In genomic region chrX:153871946-153872878, GRCh38 we compare ENCODE assay signal across 22 cellular contexts. TPM values are rescaled to one million over a fixed set of nuclear protein-coding genes. Genes with fewer than 3 reads are reported as not detected.
DNase-seq lines count a peak whose midpoint lies in the region; ATAC-seq, FAIRE-seq and TF ChIP-seq lines count a peak whose summit lies in the region.
"Had no signal": no experiment of that assay in that cellular context is flagged by ENCODE, and none has a peak within 500 bp of the region (broad histone marks: within the 10 kb centered on the region; RNA-seq: fewer than 3 reads in every experiment).

No MANE protein-coding gene starts in this region.

- H3K36me3 ChIP-seq in SK-N-SH (replicated peaks in 1 of 2; ENCODE audit: control insufficient read depth in 1 of 2, insufficient read depth in 2 of 2, low read length in 1 of 2) = no peaks in the 10 kb centered on the region
- no peaks in the 10 kb centered on the region for H3K36me3 ChIP-seq in SJCRH30
- no peaks in the 10 kb centered on the region for H3K36me3 ChIP-seq in kidney (ENCODE audit: control insufficient read depth in 1 of 2, insufficient read depth in 2 of 2, low read length in 2 of 2)
- H3K36me3 ChIP-seq in spleen = no peaks in the 10 kb centered on the region

- intact Hi-C loops in kidney (cut with DNase I) = no loop called here
- intact Hi-C loops in spleen (cut with DNase I; ENCODE audit: low total_unique reads) = no loop called here

- H3K9me2 ChIP-seq in SK-N-SH = no peaks in the 10 kb centered on the region

- FAIRE-seq in kidney (lab: Jason Lieb, UNC) = no peak
- FAIRE-seq: GM12892, H54 had no signal

- no peak for TF ChIP-seq RAD21 in SK-N-SH (IDR thresholded peaks at IDR 0.05; ENCODE audit: low read length)

- ATAC-seq in SK-N-SH treated with all-trans-retinoic acid at 6 μM for 48 hours = no peak
- no peak for ATAC-seq in HG03097 (IDR thresholded peaks at IDR 0.05; ENCODE audit: low FRiP score, unreplicated experiment)
- ATAC-seq in GM19035 (IDR thresholded peaks at IDR 0.05; ENCODE audit: unreplicated experiment) = no peak
- no peak for ATAC-seq in HG02642 (IDR thresholded peaks at IDR 0.05; ENCODE audit: poor library complexity, unreplicated experiment)
- ATAC-seq: CD8-positive, alpha-beta T cell had no signal

- H2AFZ ChIP-seq in SK-N-SH (ENCODE audit: low read depth) = no peak overlapping the region
- H2AFZ ChIP-seq: PC-9 had no signal

- H4K20me1 ChIP-seq in SK-N-SH (ENCODE audit: insufficient read depth) = peaks cover 7% of the 10 kb centered on the region; the same call in 1 of the 2 replicates

- DNase-seq in SK-N-SH = peak; percentile 23
- peak; percentile 69 to 72 for DNase-seq in SJCRH30
- peak; percentile 31 for DNase-seq in kidney
- DNase-seq in spleen = peak; percentile 66
- DNase-seq: Calu3; CD8-positive, alpha-beta T cell; Kasumi-1; MM.1S; NCI-H1092 treated with DMSO at 0.1 percent for 48 hours; NCI-H146; NCI-H2081; NCI-H510A treated with DMSO at 0.1 percent for 48 hours; PC-9; SW 1271 had no signal

- H3K27ac ChIP-seq in SK-N-SH (ENCODE audit: low read depth in 2 of 2, low read length in 1 of 2) (peak overlapping the region in 1 of 2 experiments; percentile 66; a peak in 2 of 4 replicates), SJCRH30 (peak overlapping the region; percentile 60), kidney (ENCODE audit: low read depth in 2 of 2, low read length in 2 of 2) (no peak overlapping the region), spleen (no peak overlapping the region)
- H3K27ac ChIP-seq: BLaER1 treated with 17β-estradiol and CSF1 and Interleukin-3, amounts not matched to agents 10 nM and 100 nM; PC-9 had no signal

- no peak overlapping the region for H3K4me2 ChIP-seq in SK-N-SH
- H3K4me2 ChIP-seq: BLaER1 treated with 17β-estradiol and CSF1 and Interleukin-3, amounts not matched to agents 10 nM and 100 nM; PC-9 had no signal

- H3K9ac ChIP-seq in SK-N-SH (no peak overlapping the region), kidney (ENCODE audit: low read length in 2 of 2) (no peak overlapping the region)
- H3K9ac ChIP-seq: BLaER1 treated with 17β-estradiol and CSF1 and Interleukin-3, amounts not matched to agents 10 nM and 100 nM had no signal

- no peaks in the 10 kb centered on the region for H3K9me3 ChIP-seq in SK-N-SH
- no peaks in the 10 kb centered on the region for H3K9me3 ChIP-seq in SJCRH30 (replicated peaks)
- no peaks in the 10 kb centered on the region for H3K9me3 ChIP-seq in kidney (ENCODE audit: control insufficient read depth in 1 of 2, low read length in 2 of 2)
- no peaks in the 10 kb centered on the region for H3K9me3 ChIP-seq in spleen

- H3K27me3 ChIP-seq in SK-N-SH (ENCODE audit: insufficient read depth) (no peaks in the 10 kb centered on the region), SJCRH30 (no peaks in the 10 kb centered on the region), spleen (replicated peaks in 1 of 7) (peaks cover 0 to 50% (median 14%) of the 10 kb centered on the region in 7 donors)

- WGBS in SK-N-SH (ENCODE audit: low lambda C conversion rate) = 52% methylated on average over 18 of the region's 29 CpGs
- WGBS in spleen, 5 donors = 49 to 88% (median 78%) methylated on average over 4 to 29 of the region's 29 CpGs

- TF ChIP-seq CTCF in SK-N-SH (IDR thresholded peaks at IDR 0.05) (no peak), kidney (IDR thresholded peaks at IDR 0.05; ENCODE audit: borderline replicate concordance, extremely low read depth, insufficient read depth) (no peak), spleen (IDR thresholded peaks at IDR 0.05 in 8 of 11, conservative IDR thresholded peaks at IDR 0.05 in 3 of 11) (no peak)

- CTCF ChIA-PET in SK-N-SH (lab: Yijun Ruan, JAX) = interaction anchor here (0.8 to 1.9 kb wide), 6 partner anchors 20 to 108 kb away, joined by 3 to 6 read pairs (median 5); partner anchors contain the start of gene PLXNB3

- H3K4me1 ChIP-seq in SK-N-SH (ENCODE audit: control insufficient read depth in 1 of 2, insufficient read depth in 2 of 2, low read depth in 1 of 2, low read length in 1 of 2) (peaks cover 0 to 38% of the 10 kb centered on the region in 2 experiments; a peak in 1 of 4 replicates), SJCRH30 (peaks cover 25% of the 10 kb centered on the region), kidney (ENCODE audit: control insufficient read depth in 1 of 2, insufficient read depth in 1 of 2, low read depth in 1 of 2, low read length in 2 of 2) (no peaks in the 10 kb centered on the region), spleen (no peaks in the 10 kb centered on the region)

- no peaks in the 10 kb centered on the region for H3F3A ChIP-seq in SK-N-SH (replicated peaks; ENCODE audit: insufficient read depth)

- no peak for TF ChIP-seq POLR2A in spleen (IDR thresholded peaks at IDR 0.05)

- no peak overlapping the region for H3K4me3 ChIP-seq in SK-N-SH (ENCODE audit: low read depth in 2 of 2, low read length in 1 of 2)
- H3K4me3 ChIP-seq in SJCRH30 = no peak overlapping the region
- H3K4me3 ChIP-seq in kidney (ENCODE audit: low read length in 2 of 2) = no peak overlapping the region
- no peak overlapping the region for H3K4me3 ChIP-seq in spleen
- H3K4me3 ChIP-seq: BLaER1 treated with 17β-estradiol and CSF1 and Interleukin-3, amounts not matched to agents 10 nM and 100 nM; PC-9 had no signal

- H3K79me2 ChIP-seq in SK-N-SH (ENCODE audit: insufficient read depth) = no peaks in the 10 kb centered on the region

- no peak for TF ChIP-seq EP300 in SK-N-SH (IDR thresholded peaks at IDR 0.05; ENCODE audit: borderline replicate concordance in 1 of 2, low read depth in 1 of 2, low read length in 1 of 2)

- POLR2A ChIA-PET in SK-N-SH (lab: Yijun Ruan, JAX) = interaction anchor here (1.1 kb wide), 1 partner anchor 78 kb away, joined by 3 read pairs; the partner anchor contains the start of genes IDH3G and SSR4

TF ChIP-seq in SK-N-SH, 30 proteins besides CTCF, POLR2A, EP300 and RAD21 (continues in another document):
- TF ChIP-seq TCF12 (IDR thresholded peaks at IDR 0.05) = no peak
- no peak for TF ChIP-seq IRF3 (IDR thresholded peaks at IDR 0.05; ENCODE audit: low read depth, low read length)
- no peak for TF ChIP-seq TAF1 (IDR thresholded peaks at IDR 0.05; ENCODE audit: borderline replicate concordance, low read depth, low read length)
- no peak for TF ChIP-seq ELF1 (IDR thresholded peaks at IDR 0.05)

TF ChIP-seq in SK-N-SH treated with all-trans-retinoic acid at 6 μM for 48 hours, 23 proteins besides CTCF, POLR2A, EP300 and RAD21 (continues in another document):
- TF ChIP-seq TOX (CRISPR knock-in tag; IDR thresholded peaks at IDR 0.05; ENCODE audit: borderline replicate concordance) (no peak), RARB (CRISPR knock-in tag; IDR thresholded peaks at IDR 0.05) (no peak), ARNTL (CRISPR knock-in tag; IDR thresholded peaks at IDR 0.05; ENCODE audit: borderline replicate concordance, low read depth) (no peak), CSRNP3 (CRISPR knock-in tag; IDR thresholded peaks at IDR 0.05) (no peak), ZNF8 (CRISPR knock-in tag; IDR thresholded peaks at IDR 0.05) (no peak), ZNF565 (CRISPR knock-in tag; conservative IDR thresholded peaks at IDR 0.05; ENCODE audit: low read depth) (no peak)

RNA-seq across cellular contexts. Expression of gene L1CAM, which starts 13.8 kb away (rescaled TPM):
- 1.9 and 2.0 TPM in 2 replicates for polyA plus RNA-seq in SK-N-SH (2012; rRNA removed)
- 1.3 and 2.9 TPM in 2 replicates for polyA plus RNA-seq in SK-N-SH (2012; cell fraction: cytosol; rRNA removed)
- polyA plus RNA-seq in SK-N-SH (2012; cell fraction: nucleus; rRNA removed) = 4.1 and 4.4 TPM in 2 replicates
- total RNA-seq in SJCRH30 (2014; rRNA removed; shearing (Covaris generic)) = 14.2 and 14.7 TPM in 2 replicates
- total RNA-seq in kidney = 71.9 TPM
- polyA plus RNA-seq in kidney (ENCODE audit: insufficient read depth, low read depth, low replicate concordance) = 26.1 TPM
- total RNA-seq in spleen = 1 to 10 TPM; 1.2 to 5.1 (median 2.2) TPM
- polyA plus RNA-seq in spleen = 1 to 10 TPM; 1.6 to 3.4 (median 3.2) TPM

RNA-seq across cellular contexts. Expression of gene AVPR2, which starts 32.3 kb away (rescaled TPM):
- polyA plus RNA-seq in SK-N-SH (2012; rRNA removed) (not detected in 2 replicates), kidney (ENCODE audit: insufficient read depth, low read depth, low replicate concordance) (22.1 TPM), spleen (under 1 TPM; 0.22 to 0.77 (median 0.26) TPM)
- not detected in 2 replicates for polyA plus RNA-seq in SK-N-SH (2012; cell fraction: cytosol; rRNA removed)
- polyA plus RNA-seq in SK-N-SH (2012; cell fraction: nucleus; rRNA removed) = 0.05 TPM in 1 of 2 replicates, not detected in the other
- total RNA-seq in SJCRH30 (2014; rRNA removed; shearing (Covaris generic)) = not detected in 2 replicates
- total RNA-seq in kidney (2.3 TPM), spleen (under 1 TPM in 1 of 7 donors, not detected in 6; 0.52 TPM)
- total RNA-seq: A673; Calu3; CD8-positive, alpha-beta T cell had no signal

RNA-seq across cellular contexts. Expression of gene PDZD4, which starts 41.9 kb away (rescaled TPM):
- polyA plus RNA-seq in SK-N-SH (2012; rRNA removed) (1.9 and 2.4 TPM in 2 replicates), kidney (ENCODE audit: insufficient read depth, low read depth, low replicate concordance) (4.7 TPM), spleen (10 to 100 TPM in 1 of 3 donors, 1 to 10 TPM in 2; 3.7 to 21.8 (median 9.4) TPM)
- polyA plus RNA-seq in SK-N-SH (2012; cell fraction: cytosol; rRNA removed) = 1.1 and 2.7 TPM in 2 replicates
- 8.9 and 16.9 TPM in 2 replicates for polyA plus RNA-seq in SK-N-SH (2012; cell fraction: nucleus; rRNA removed)
- 7.1 and 9.1 TPM in 2 replicates for total RNA-seq in SJCRH30 (2014; rRNA removed; shearing (Covaris generic))
- total RNA-seq in kidney (7.0 TPM), spleen (10 to 100 TPM in 5 of 7 donors, 1 to 10 TPM in 2; 6.4 to 15.4 (median 10.7) TPM)

RNA-seq across cellular contexts. Expression of gene ARHGAP4, which starts 53.9 kb away (rescaled TPM):
- 1.6 and 2.2 TPM in 2 replicates for polyA plus RNA-seq in SK-N-SH (2012; rRNA removed)
- 0.45 and 0.94 TPM in 2 replicates for polyA plus RNA-seq in SK-N-SH (2012; cell fraction: cytosol; rRNA removed)
- polyA plus RNA-seq in SK-N-SH (2012; cell fraction: nucleus; rRNA removed) = 15.6 and 25.4 TPM in 2 replicates
- total RNA-seq in SJCRH30 (2014; rRNA removed; shearing (Covaris generic)) = 7.7 and 8.2 TPM in 2 replicates
- total RNA-seq in kidney = 73.0 TPM
- 38.3 TPM for polyA plus RNA-seq in kidney (ENCODE audit: insufficient read depth, low read depth, low replicate concordance)
- total RNA-seq in spleen = 100 to 1,000 TPM; 176 to 317 (median 236) TPM
- 100 to 1,000 TPM; 297 to 713 (median 635) TPM for polyA plus RNA-seq in spleen
